16 cellular contexts compared by ENCODE assay signal in genomic region chr13:74145249-74145970, GRCh38. TPM values are rescaled to one million over a fixed set of nuclear protein-coding genes. Genes with fewer than 3 reads are reported as not detected.
DNase-seq lines count a peak whose midpoint lies in the region; FAIRE-seq and TF ChIP-seq lines count a peak whose summit lies in the region.
"Had no signal": no experiment of that assay in that cellular context is flagged by ENCODE, and none has a peak within 500 bp of the region (broad histone marks: within the 10 kb centered on the region; RNA-seq: fewer than 3 reads in every experiment).

No MANE protein-coding gene starts in this region.

- H3K9ac ChIP-seq in GM23248 (no peak overlapping the region), fibroblast of lung (ENCODE audit: insufficient read depth, low read length) (no peak overlapping the region), MM.1S (ENCODE audit: low read length) (no peak overlapping the region)

- H2AFZ ChIP-seq in GM23248, result no peak overlapping the region
- no peak overlapping the region for H2AFZ ChIP-seq in fibroblast of lung (ENCODE audit: low read length)
- H2AFZ ChIP-seq in MM.1S (ENCODE audit: low read length), result no peak overlapping the region

- 25 to 34% methylated on average over 2 of the region's 2 CpGs for WGBS in GM23248 (ENCODE audit: low coverage in 1 of 2, low lambda C conversion rate in 2 of 2, missing lambda C conversion rate in 2 of 2), 2 experiments
- 27 to 50% (median 41%) methylated on average over 2 of the region's 2 CpGs for WGBS in small intestine, 3 donors

- peaks cover 6% of the 10 kb centered on the region; the same call in 1 of the 2 replicates for H3K4me1 ChIP-seq in GM23248 (ENCODE audit: insufficient read depth)
- H3K4me1 ChIP-seq in fibroblast of lung (ENCODE audit: control insufficient read depth, extremely low read depth, insufficient read depth, low read length), result no peaks in the 10 kb centered on the region
- no peaks in the 10 kb centered on the region for H3K4me1 ChIP-seq in MM.1S (ENCODE audit: low read length)
- H3K4me1 ChIP-seq in small intestine (ENCODE audit: control insufficient read depth in 2 of 2, insufficient read depth in 1 of 2, low read depth in 1 of 2, low read length in 1 of 2), result no peaks in the 10 kb centered on the region
- H3K4me1 ChIP-seq: breast epithelium had no signal

- H3K79me2 ChIP-seq in GM23248 (ENCODE audit: insufficient read depth), result no peaks in the 10 kb centered on the region
- H3K79me2 ChIP-seq in fibroblast of lung (ENCODE audit: control insufficient read depth, insufficient read depth, low read length), result no peaks in the 10 kb centered on the region
- H3K79me2 ChIP-seq in MM.1S (ENCODE audit: low read length), result no peaks in the 10 kb centered on the region

- H3F3A ChIP-seq in GM23248 (ENCODE audit: insufficient read depth) (no peaks in the 10 kb centered on the region), MM.1S (ENCODE audit: insufficient read depth, low read length) (no peaks in the 10 kb centered on the region)

- no peaks in the 10 kb centered on the region for H3K27me3 Mint-ChIP-seq in MCF 10A (ENCODE audit: insufficient read depth, unreplicated experiment)

- BruUV-seq in MCF 10A (replicated peaks; lab: Mats Ljungman, UMichigan), result no TSS peak

- H3K9me3 ChIP-seq in GM23248 (ENCODE audit: low read depth), result no peaks in the 10 kb centered on the region
- no peaks in the 10 kb centered on the region for H3K9me3 ChIP-seq in fibroblast of lung (ENCODE audit: control insufficient read depth, insufficient read depth, low read depth, low read length)
- no peaks in the 10 kb centered on the region for H3K9me3 ChIP-seq in MM.1S (replicated peaks; ENCODE audit: insufficient read depth, low read length)
- no peaks in the 10 kb centered on the region for H3K9me3 ChIP-seq in small intestine (ENCODE audit: control insufficient read depth, low read depth)
- H3K9me3 ChIP-seq: breast epithelium, ovary had no signal

- POLR2A ChIA-PET in MCF 10A (lab: Yijun Ruan, JAX), result interaction anchor here (0.8 kb wide), 1 partner anchor 27 kb away, joined by 4 read pairs; no protein-coding TSS in a partner anchor

- H3K27ac ChIP-seq in GM23248 (no peak overlapping the region), fibroblast of lung (ENCODE audit: insufficient read depth, low read length) (no peak overlapping the region), MM.1S (ENCODE audit: low read length) (no peak overlapping the region), small intestine (ENCODE audit: low read depth in 1 of 2, low read length in 1 of 2) (no peak overlapping the region)
- H3K27ac ChIP-seq: breast epithelium, HL-60, ovary had no signal

- H3K4me3 ChIP-seq in GM23248, result no peak overlapping the region
- peak overlapping the region in 1 of 4 experiments; percentile 11 for H3K4me3 ChIP-seq in fibroblast of lung (replicated peaks in 1 of 4; ENCODE audit: control extremely low read depth in 1 of 4, insufficient read depth in 1 of 4, low read depth in 3 of 4, low read length in 4 of 4)
- no peak overlapping the region for H3K4me3 ChIP-seq in MM.1S (ENCODE audit: low read length)
- H3K4me3 ChIP-seq in small intestine (ENCODE audit: low read depth in 1 of 2, low read length in 2 of 2), result no peak overlapping the region
- H3K4me3 ChIP-seq: breast epithelium, ovary had no signal

- H3K27ac Mint-ChIP-seq in MCF 10A (ENCODE audit: low read depth, unreplicated experiment), result no peak overlapping the region

- H3K4me2 ChIP-seq in GM23248 (ENCODE audit: unreplicated experiment), result no peak overlapping the region
- H3K4me2 ChIP-seq in fibroblast of lung (ENCODE audit: extremely low read depth, insufficient read depth, low read length), result no peak overlapping the region
- H3K4me2 ChIP-seq in MM.1S (ENCODE audit: low read depth, low read length), result no peak overlapping the region

- H4K20me1 ChIP-seq in GM23248 (ENCODE audit: insufficient read depth) (no peaks in the 10 kb centered on the region), fibroblast of lung (ENCODE audit: control insufficient read depth, extremely low read depth, insufficient read depth, low read length) (no peaks in the 10 kb centered on the region), MM.1S (ENCODE audit: insufficient read depth, low read length) (no peaks in the 10 kb centered on the region)

- no peaks in the 10 kb centered on the region for H3K4me1 Mint-ChIP-seq in MCF 10A (ENCODE audit: insufficient read depth, unreplicated experiment)

- CTCF ChIA-PET in MCF 10A (lab: Yijun Ruan, JAX), result no interaction called here

- H3K27me3 ChIP-seq in GM23248 (replicated peaks; ENCODE audit: insufficient read depth), result no peaks in the 10 kb centered on the region
- H3K27me3 ChIP-seq in fibroblast of lung (ENCODE audit: control insufficient read depth, insufficient read depth, low read length), result no peaks in the 10 kb centered on the region
- H3K27me3 ChIP-seq in MM.1S (replicated peaks; ENCODE audit: insufficient read depth, low read length), result no peaks in the 10 kb centered on the region
- H3K27me3 ChIP-seq in small intestine (ENCODE audit: control insufficient read depth in 2 of 2, insufficient read depth in 2 of 2, low read length in 2 of 2), result no peaks in the 10 kb centered on the region
- H3K27me3 ChIP-seq: breast epithelium, ovary had no signal

- H3K9me2 ChIP-seq in GM23248 (ENCODE audit: insufficient read depth) (no peaks in the 10 kb centered on the region), MM.1S (replicated peaks; ENCODE audit: insufficient read depth, low read length) (no peaks in the 10 kb centered on the region)

- no peak overlapping the region for H3K4me3 Mint-ChIP-seq in MCF 10A (ENCODE audit: unreplicated experiment)

- in situ Hi-C loops in GM23248 (cut with MboI), result no loop called here

- no peaks in the 10 kb centered on the region for H3K9me3 Mint-ChIP-seq in MCF 10A (ENCODE audit: unreplicated experiment)

- no peak for TF ChIP-seq CTCF in fibroblast of lung (conservative IDR thresholded peaks at IDR 0.05 in 1 of 2, IDR thresholded peaks at IDR 0.05 in 1 of 2; ENCODE audit: low read depth in 1 of 2, low read length in 2 of 2)
- TF ChIP-seq CTCF in MM.1S (IDR thresholded peaks at IDR 0.05; ENCODE audit: low read length), result no peak
- TF ChIP-seq CTCF in MCF 10A (IDR thresholded peaks at IDR 0.05; ENCODE audit: unreplicated experiment), result no peak

- DNase-seq in AG08395 (ENCODE audit: low spot score), result peak; percentile 32
- DNase-seq in GM23248, result peak; percentile 62
- DNase-seq in OCI-M1 (lab: John Stamatoyannopoulos, UW), result peak; percentile 72
- peak; percentile 81 to 88 for DNase-seq in fibroblast of lung (ENCODE audit: low read depth in 2 of 2)
- DNase-seq in MM.1S, result no peak
- DNase-seq in small intestine, result no peak
- DNase-seq in MCF 10A (ENCODE audit: unreplicated experiment), result no peak
- DNase-seq in activated CD4-positive, alpha-beta T cell treated with anti-CD3 and anti-CD28 coated beads, Interleukin-2, amount 50 U/mL, for 48 hours, result no peak
- DNase-seq: activated gamma-delta T cell treated with Interleukin-2 at 50 U/mL for 16 hours; Calu3; effector memory CD4-positive, alpha-beta T cell; H7; NCI-H2081 treated with DMSO at 0.1 percent for 48 hours had no signal

- intact Hi-C loops in MCF 10A (cut with micrococcal nuclease), result no loop called here

- H3K36me3 ChIP-seq in GM23248 (ENCODE audit: low read depth) (no peaks in the 10 kb centered on the region), fibroblast of lung (ENCODE audit: control insufficient read depth, insufficient read depth, low read length) (no peaks in the 10 kb centered on the region), MM.1S (replicated peaks; ENCODE audit: insufficient read depth, low read length) (no peaks in the 10 kb centered on the region), small intestine (ENCODE audit: control insufficient read depth in 2 of 2, insufficient read depth in 2 of 2, low read length in 2 of 2) (no peaks in the 10 kb centered on the region)
- H3K36me3 ChIP-seq: breast epithelium, ovary had no signal

- H3K36me3 Mint-ChIP-seq in MCF 10A (ENCODE audit: insufficient read depth, unreplicated experiment), result peaks cover 6% of the 10 kb centered on the region

- no peak for FAIRE-seq in small intestine (lab: Jason Lieb, UNC)

RNA-seq across cellular contexts. Expression of gene KLF12, which starts 11.2 kb away (rescaled TPM):
- 17.3 and 19.8 TPM in 2 replicates for total RNA-seq in GM23248 (2014; rRNA removed; shearing (Covaris generic))
- polyA plus RNA-seq in GM23248 (2016; fragmentation: Nextera tagmentation; extraction: Ambion mirVana), result 12.2 and 12.8 TPM in 2 replicates
- total RNA-seq in fibroblast of lung, result 10.5 and 11.4 TPM in 2 replicates
- polyA plus RNA-seq in fibroblast of lung, result 12.2 and 18.2 TPM in 2 replicates
- 4.3 and 7.8 TPM in 2 replicates for polyA plus RNA-seq in fibroblast of lung (2012)
- polyA minus RNA-seq in fibroblast of lung (ENCODE audit: low replicate concordance), result 21.1 and 63.1 TPM in 2 replicates
- 1 to 10 TPM in 1 of 3 donors, under 1 TPM in 2; 0.45 to 1.0 (median 0.54) TPM for polyA plus RNA-seq in small intestine
- 7.2 and 10.0 TPM in 2 replicates for total RNA-seq in MCF 10A (2022)

Comparison
In these comparisons a context has a peak if more than half of its experiments do, and no peak if none do; other contexts are left out.
1. DNase-seq: peak in AG08395 (single experiment), GM23248 (single experiment), OCI-M1 (single experiment) and fibroblast of lung (2 of 2); none in MM.1S (single experiment), small intestine (single experiment), MCF 10A (single experiment) and activated CD4-positive, alpha-beta T cell treated with anti-CD3 and anti-CD28 coated beads, Interleukin-2, amount 50 U/mL, for 48 hours (0 of 2).